8 cellular contexts compared by ENCODE assay signal in the genomic region with DNA sequence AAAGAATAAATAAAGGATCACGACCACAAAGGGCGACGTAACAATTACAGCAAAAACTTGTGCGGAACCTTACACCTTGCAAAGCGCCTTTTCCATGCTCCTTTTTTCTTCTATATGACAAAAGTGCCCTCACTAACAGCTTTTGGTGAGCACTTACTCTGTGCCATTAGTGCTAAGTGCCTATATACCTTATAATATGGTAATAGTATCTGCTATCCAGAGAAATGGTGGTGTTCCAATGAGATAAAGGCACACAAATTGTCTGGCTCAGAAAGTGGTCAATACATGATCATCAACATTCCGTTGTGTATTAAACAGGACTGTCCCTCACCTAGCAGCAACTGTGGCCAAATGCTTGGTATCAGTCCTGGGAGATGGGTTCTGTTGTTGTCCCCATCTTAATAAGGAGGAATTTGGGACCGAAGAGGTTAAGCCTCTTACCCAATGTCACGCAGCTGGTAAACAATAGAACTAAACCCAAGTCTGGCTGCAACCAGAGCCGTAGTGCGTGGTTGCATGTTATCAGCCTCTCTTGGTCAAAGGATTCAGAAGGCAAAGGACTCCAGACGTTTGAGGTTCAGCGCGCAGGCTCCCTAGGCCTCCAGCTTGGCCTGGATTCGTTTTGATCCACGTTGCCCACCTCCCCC.
A peak's percentile ranks its signal among the peaks of the same experiment; 100 is the strongest.
DNase-seq lines count a peak whose midpoint lies in the region; ATAC-seq lines count a peak whose summit lies in the region.

No MANE protein-coding gene starts in this region.

- peaks cover 14% of the 10 kb centered on the region for H3K4me1 ChIP-seq in neuron (ENCODE audit: insufficient read depth, low read length)

- no peaks in the 10 kb centered on the region for H3K36me3 ChIP-seq in neuron (ENCODE audit: insufficient read depth, low read length)

- H3K27ac ChIP-seq in angular gyrus (ENCODE audit: low read depth, low read length) = peak overlapping the region; percentile 83

- no peaks in the 10 kb centered on the region for H3K9me3 ChIP-seq in neuron (ENCODE audit: low read length)

- no peaks in the 10 kb centered on the region for H3K27me3 ChIP-seq in neuron (ENCODE audit: insufficient read depth, low read length)

- no peak for DNase-seq in foreskin melanocyte
- DNase-seq in 8988T = no peak

- peak overlapping the region; percentile 13 for H2AFZ ChIP-seq in neuron (ENCODE audit: low read depth, low read length)

- ATAC-seq in GM18511 (IDR thresholded peaks at IDR 0.05; ENCODE audit: unreplicated experiment) (peak; percentile 14), HG02678 (IDR thresholded peaks at IDR 0.05; ENCODE audit: unreplicated experiment) (peak; percentile 1), HG02840 (IDR thresholded peaks at IDR 0.05; ENCODE audit: low FRiP score, unreplicated experiment) (no peak), GM18867 (IDR thresholded peaks at IDR 0.05; ENCODE audit: unreplicated experiment) (no peak)

- H3K4me3 ChIP-seq in neuron (ENCODE audit: low read length) = peak overlapping the region; percentile 23

Comparison
In these comparisons a context has a peak if more than half of its experiments do, and no peak if none do; other contexts are left out.
1. ATAC-seq: peak in GM18511 (single experiment) and HG02678 (single experiment); none in HG02840 (single experiment) and GM18867 (single experiment).